11 cellular contexts compared by ENCODE assay signal in genomic region chr3:4774531-4774930, GRCh38.
"Had no signal": no experiment of that assay in that cellular context is flagged by ENCODE, and none has a peak within 500 bp of the region (broad histone marks: within the 10 kb centered on the region; RNA-seq: fewer than 3 reads in every experiment).

No MANE protein-coding gene starts in this region.

- H3K9me3 Mint-ChIP-seq: stimulated activated naive CD8-positive, alpha-beta T cell treated with anti-CD3 and anti-CD28 coated beads, Interleukin-15, Interleukin-2, amounts not matched to agents 100 ng/mL and 50 ng/mL, for 24 hours had no signal

- DNase-seq: activated CD4-positive, alpha-beta T cell treated with anti-CD3 and anti-CD28 coated beads for 4 hours; activated effector memory CD4-positive, alpha-beta T cell treated with Interleukin-2 at 50 U/mL for 16 hours; activated T-cell treated with anti-CD3 and anti-CD28 coated beads for 4 hours; aorta; foreskin melanocyte; head of caudate nucleus; mammary epithelial cell; stimulated activated CD4-positive, alpha-beta T cell treated with anti-CD3 and anti-CD28 coated beads, Interleukin-2, amount 100 ng/mL, for 48 hours; upper lobe of right lung had no signal

- H3K27me3 Mint-ChIP-seq: stimulated activated naive CD8-positive, alpha-beta T cell treated with anti-CD3 and anti-CD28 coated beads, Interleukin-15, Interleukin-2, amounts not matched to agents 100 ng/mL and 50 ng/mL, for 24 hours had no signal

- H3K4me3 Mint-ChIP-seq: stimulated activated naive CD8-positive, alpha-beta T cell treated with anti-CD3 and anti-CD28 coated beads, Interleukin-15, Interleukin-2, amounts not matched to agents 100 ng/mL and 50 ng/mL, for 24 hours had no signal

- H3K27ac Mint-ChIP-seq: stimulated activated naive CD8-positive, alpha-beta T cell treated with anti-CD3 and anti-CD28 coated beads, Interleukin-15, Interleukin-2, amounts not matched to agents 100 ng/mL and 50 ng/mL, for 24 hours had no signal

- ATAC-seq: activated naive CD4-positive, alpha-beta T cell treated with anti-CD3 and anti-CD28 coated beads, Interleukin-2, amount 50 U/mL, for 72 hours; upper lobe of right lung had no signal
